ENCODE assay signal across 13 cellular contexts in genomic region chr1:85134583-85135455, GRCh38.
DNase-seq lines count a peak whose midpoint lies in the region; ATAC-seq, FAIRE-seq and TF ChIP-seq lines count a peak whose summit lies in the region.
"Had no signal": no experiment of that assay in that cellular context is flagged by ENCODE, and none has a peak within 500 bp of the region (broad histone marks: within the 10 kb centered on the region; RNA-seq: fewer than 3 reads in every experiment).

No MANE protein-coding gene starts in this region.

- H3K4me2 ChIP-seq in hepatocyte = peak overlapping the region; percentile 38

- no peak for ATAC-seq in activated CD8-positive, alpha-beta memory T cell treated with anti-CD3 and anti-CD28 coated beads, Interleukin-2, amount 10 ng/mL, durations not matched to agents 7 days and 5 days
- ATAC-seq: stimulated activated naive CD8-positive, alpha-beta T cell treated with anti-CD3 and anti-CD28 coated beads, Interleukin-15, amount 100 ng/mL, for 72 hours had no signal

- FAIRE-seq in small intestine (lab: Jason Lieb, UNC) = no peak
- no peak for FAIRE-seq in urothelium cell line (lab: Jason Lieb, UNC)
- FAIRE-seq: TTC549 had no signal

- DNase-seq in AG04450 (ENCODE audit: low read depth, low spot score) = peak; percentile 59
- no peak for DNase-seq in HEK293T (ENCODE audit: extremely low spot score)
- peak; percentile 22 for DNase-seq in SKM-1 (lab: John Stamatoyannopoulos, UW; ENCODE audit: unreplicated experiment)
- peak; percentile 64 for DNase-seq in hepatocyte (ENCODE audit: low spot score)
- no peak for DNase-seq in small intestine
- no peak for DNase-seq in urothelium cell line (ENCODE audit: low spot score)
- DNase-seq in activated naive CD4-positive, alpha-beta T cell treated with anti-CD3 and anti-CD28 coated beads, Interleukin-2, amount 10 ng/mL, durations not matched to agents 7 days and 5 days = no peak
- no peak for DNase-seq in activated CD8-positive, alpha-beta memory T cell treated with anti-CD3 and anti-CD28 coated beads, Interleukin-2, amount 10 ng/mL, durations not matched to agents 7 days and 5 days
- DNase-seq: CD4-positive, CD25-positive, alpha-beta regulatory T cell; endodermal cell; NK-92 treated with Interleukin-12 subunit alpha and Interleukin-12 subunit beta, amount 100 ng/mL, for 24 hours; stimulated activated naive CD8-positive, alpha-beta T cell treated with anti-CD3 and anti-CD28 coated beads, Interleukin-15, amount 100 ng/mL, for 72 hours had no signal

- POLR2A ChIA-PET in AG04450 (lab: Yijun Ruan, JAX) = interaction anchor here (1.0 kb wide), 2 partner anchors 26 to 124 kb away, joined by 3 read pairs; no protein-coding TSS in a partner anchor
- POLR2A ChIA-PET in HEK293T (lab: Yijun Ruan, JAX) = no interaction called here

- H3K27ac Mint-ChIP-seq in activated naive CD4-positive, alpha-beta T cell treated with anti-CD3 and anti-CD28 coated beads, Interleukin-2, amount 10 ng/mL, durations not matched to agents 7 days and 5 days = no peak overlapping the region
- no peak overlapping the region for H3K27ac Mint-ChIP-seq in activated CD8-positive, alpha-beta memory T cell treated with anti-CD3 and anti-CD28 coated beads, Interleukin-2, amount 10 ng/mL, durations not matched to agents 7 days and 5 days
- H3K27ac Mint-ChIP-seq: CD4-positive, CD25-positive, alpha-beta regulatory T cell; endodermal cell; stimulated activated naive CD8-positive, alpha-beta T cell treated with anti-CD3 and anti-CD28 coated beads, Interleukin-15, amount 100 ng/mL, for 72 hours had no signal

- CTCF ChIA-PET in AG04450 (lab: Charles Lee) (interaction anchor here (0.6 to 3.2 kb wide), 6 partner anchors 20 to 133 kb away, joined by 3 to 17 read pairs (median 4); partner anchors contain the start of gene C1orf52), HEK293T (lab: Yijun Ruan, JAX) (interaction anchor here (0.6 to 0.9 kb wide), 5 partner anchors 25 to 190 kb away, joined by 3 to 5 read pairs (median 3); no protein-coding TSS in a partner anchor)
- CTCF ChIA-PET in activated naive CD4-positive, alpha-beta T cell treated with anti-CD3 and anti-CD28 coated beads, Interleukin-2, amount 10 ng/mL, durations not matched to agents 7 days and 5 days (lab: Charles Lee) = no interaction called here
- CTCF ChIA-PET in activated CD8-positive, alpha-beta memory T cell treated with anti-CD3 and anti-CD28 coated beads, Interleukin-2, amount 10 ng/mL, durations not matched to agents 7 days and 5 days (lab: Charles Lee) = interaction anchor here (0.8 kb wide), 1 partner anchor 67 kb away, joined by 3 read pairs; no protein-coding TSS in a partner anchor

- TF ChIP-seq CTCF in AG04450 (IDR thresholded peaks at IDR 0.05; ENCODE audit: low read depth, low read length) (0 out of 2 replicates have a peak, but pooled peaks have one; percentile 0), hepatocyte (IDR thresholded peaks at IDR 0.05; ENCODE audit: poor library complexity) (no peak)

- peak overlapping the region; percentile 5 for H2AFZ ChIP-seq in hepatocyte

- H3K4me1 ChIP-seq in hepatocyte (ENCODE audit: insufficient read depth) = peaks cover 23% of the 10 kb centered on the region
- peaks cover 0 to 2% of the 10 kb centered on the region in 2 donors for H3K4me1 ChIP-seq in small intestine (ENCODE audit: control insufficient read depth in 2 of 2, insufficient read depth in 1 of 2, low read depth in 1 of 2, low read length in 1 of 2)

- no peaks in the 10 kb centered on the region for H3K36me3 ChIP-seq in hepatocyte (replicated peaks; ENCODE audit: insufficient read depth, low read depth)
- no peaks in the 10 kb centered on the region for H3K36me3 ChIP-seq in small intestine (ENCODE audit: control insufficient read depth in 2 of 2, insufficient read depth in 2 of 2, low read length in 2 of 2)

- no peaks in the 10 kb centered on the region for H3K79me2 ChIP-seq in hepatocyte

- H3K9me3 ChIP-seq in AG04450 (ENCODE audit: control insufficient read depth, insufficient read depth, low read length) (no peaks in the 10 kb centered on the region), hepatocyte (ENCODE audit: low read depth) (no peaks in the 10 kb centered on the region), small intestine (ENCODE audit: control insufficient read depth, low read depth) (no peaks in the 10 kb centered on the region)

- no peaks in the 10 kb centered on the region for H3K27me3 ChIP-seq in AG04450 (ENCODE audit: control insufficient read depth, insufficient read depth, low read length)
- no peaks in the 10 kb centered on the region for H3K27me3 ChIP-seq in hepatocyte
- H3K27me3 ChIP-seq in small intestine (ENCODE audit: control insufficient read depth in 2 of 2, insufficient read depth in 2 of 2, low read length in 2 of 2) = peaks cover 0 to 2% of the 10 kb centered on the region in 2 donors

- H3K27ac ChIP-seq in AG04450 (ENCODE audit: low read depth, low read length) (peak overlapping the region; percentile 69), hepatocyte (peak overlapping the region; percentile 81), small intestine (ENCODE audit: low read depth in 1 of 2, low read length in 1 of 2) (no peak overlapping the region)

- H3K9me2 ChIP-seq in hepatocyte (replicated peaks; ENCODE audit: insufficient read depth) = no peaks in the 10 kb centered on the region

- no peaks in the 10 kb centered on the region for H3K4me1 Mint-ChIP-seq in activated naive CD4-positive, alpha-beta T cell treated with anti-CD3 and anti-CD28 coated beads, Interleukin-2, amount 10 ng/mL, durations not matched to agents 7 days and 5 days
- peaks cover under 1% of the 10 kb centered on the region for H3K4me1 Mint-ChIP-seq in activated CD8-positive, alpha-beta memory T cell treated with anti-CD3 and anti-CD28 coated beads, Interleukin-2, amount 10 ng/mL, durations not matched to agents 7 days and 5 days
- H3K4me1 Mint-ChIP-seq: CD4-positive, CD25-positive, alpha-beta regulatory T cell; stimulated activated naive CD8-positive, alpha-beta T cell treated with anti-CD3 and anti-CD28 coated beads, Interleukin-15, amount 100 ng/mL, for 72 hours had no signal

- peaks cover 2% of the 10 kb centered on the region for H3K27me3 Mint-ChIP-seq in activated naive CD4-positive, alpha-beta T cell treated with anti-CD3 and anti-CD28 coated beads, Interleukin-2, amount 10 ng/mL, durations not matched to agents 7 days and 5 days
- no peaks in the 10 kb centered on the region for H3K27me3 Mint-ChIP-seq in activated CD8-positive, alpha-beta memory T cell treated with anti-CD3 and anti-CD28 coated beads, Interleukin-2, amount 10 ng/mL, durations not matched to agents 7 days and 5 days
- H3K27me3 Mint-ChIP-seq: stimulated activated naive CD8-positive, alpha-beta T cell treated with anti-CD3 and anti-CD28 coated beads, Interleukin-15, amount 100 ng/mL, for 72 hours had no signal

- H3K4me3 ChIP-seq in AG04450 (ENCODE audit: low read depth, low read length) = no peak overlapping the region
- no peak overlapping the region for H3K4me3 ChIP-seq in hepatocyte
- no peak overlapping the region for H3K4me3 ChIP-seq in small intestine (ENCODE audit: low read depth in 1 of 2, low read length in 2 of 2)

- H4K20me1 ChIP-seq in hepatocyte (ENCODE audit: insufficient read depth, poor library complexity, severe bottlenecking) = no peaks in the 10 kb centered on the region

- no peak overlapping the region for H3K4me3 Mint-ChIP-seq in activated naive CD4-positive, alpha-beta T cell treated with anti-CD3 and anti-CD28 coated beads, Interleukin-2, amount 10 ng/mL, durations not matched to agents 7 days and 5 days
- no peak overlapping the region for H3K4me3 Mint-ChIP-seq in activated CD8-positive, alpha-beta memory T cell treated with anti-CD3 and anti-CD28 coated beads, Interleukin-2, amount 10 ng/mL, durations not matched to agents 7 days and 5 days
- H3K4me3 Mint-ChIP-seq: CD4-positive, CD25-positive, alpha-beta regulatory T cell; endodermal cell; stimulated activated naive CD8-positive, alpha-beta T cell treated with anti-CD3 and anti-CD28 coated beads, Interleukin-15, amount 100 ng/mL, for 72 hours had no signal

- H3K9me3 Mint-ChIP-seq in activated naive CD4-positive, alpha-beta T cell treated with anti-CD3 and anti-CD28 coated beads, Interleukin-2, amount 10 ng/mL, durations not matched to agents 7 days and 5 days = no peaks in the 10 kb centered on the region
- no peaks in the 10 kb centered on the region for H3K9me3 Mint-ChIP-seq in activated CD8-positive, alpha-beta memory T cell treated with anti-CD3 and anti-CD28 coated beads, Interleukin-2, amount 10 ng/mL, durations not matched to agents 7 days and 5 days (ENCODE audit: low read depth)
- H3K9me3 Mint-ChIP-seq: CD4-positive, CD25-positive, alpha-beta regulatory T cell; endodermal cell; stimulated activated naive CD8-positive, alpha-beta T cell treated with anti-CD3 and anti-CD28 coated beads, Interleukin-15, amount 100 ng/mL, for 72 hours had no signal

- H3K36me3 Mint-ChIP-seq in activated naive CD4-positive, alpha-beta T cell treated with anti-CD3 and anti-CD28 coated beads, Interleukin-2, amount 10 ng/mL, durations not matched to agents 7 days and 5 days = no peaks in the 10 kb centered on the region
- no peaks in the 10 kb centered on the region for H3K36me3 Mint-ChIP-seq in activated CD8-positive, alpha-beta memory T cell treated with anti-CD3 and anti-CD28 coated beads, Interleukin-2, amount 10 ng/mL, durations not matched to agents 7 days and 5 days
- H3K36me3 Mint-ChIP-seq: CD4-positive, CD25-positive, alpha-beta regulatory T cell had no signal

- WGBS in hepatocyte (ENCODE audit: low lambda C conversion rate, missing lambda C conversion rate) = 51% methylated on average over 3 of the region's 3 CpGs
- 60 to 67% (median 65%) methylated on average over 3 of the region's 3 CpGs for WGBS in small intestine, 3 donors

TF ChIP-seq in HEK293T, 16 proteins besides CTCF, POLR2A, EP300 and RAD21:
- 0 out of 2 replicates have a peak, but pooled peaks have one; percentile 3 for TF ChIP-seq PKNOX1 (IDR thresholded peaks at IDR 0.05)
- no peak for TF ChIP-seq CTBP1 (IDR thresholded peaks at IDR 0.05; ENCODE audit: borderline replicate concordance)

Comparison
In these comparisons a context has a peak if more than half of its experiments do, and no peak if none do; other contexts are left out.
1. DNase-seq: peak in AG04450 (single experiment), SKM-1 (single experiment) and hepatocyte (single experiment); none in HEK293T (single experiment), small intestine (single experiment), urothelium cell line (single experiment), activated naive CD4-positive, alpha-beta T cell treated with anti-CD3 and anti-CD28 coated beads, Interleukin-2, amount 10 ng/mL, durations not matched to agents 7 days and 5 days (single experiment) and activated CD8-positive, alpha-beta memory T cell treated with anti-CD3 and anti-CD28 coated beads, Interleukin-2, amount 10 ng/mL, durations not matched to agents 7 days and 5 days (single experiment).
2. H3K27ac ChIP-seq: peak in AG04450 (single experiment) and hepatocyte (single experiment); none in small intestine (0 of 2).